8 cellular contexts compared by ENCODE assay signal in genomic region chr12:724194-724855, GRCh38. TPM values are rescaled to one million over a fixed set of nuclear protein-coding genes. Genes with fewer than 3 reads are reported as not detected.
DNase-seq lines count a peak whose midpoint lies in the region; ATAC-seq, FAIRE-seq and TF ChIP-seq lines count a peak whose summit lies in the region.

No MANE protein-coding gene starts in this region.

- no peak overlapping the region for H3K4me3 Mint-ChIP-seq in progenitor cell of endocrine pancreas (ENCODE audit: low read depth)

- peaks cover 9% of the 10 kb centered on the region for H3K27me3 Mint-ChIP-seq in progenitor cell of endocrine pancreas

- no peaks in the 10 kb centered on the region for H3K9me3 Mint-ChIP-seq in progenitor cell of endocrine pancreas (ENCODE audit: low read depth)

- SMC1A ChIA-PET in GM12878 (lab: Charles Lee; ENCODE audit: uncharacterized antibody, unreplicated experiment) = interaction anchor here (0.7 to 8.3 kb wide), 10 partner anchors 10 to 61 kb away, joined by 3 to 133 read pairs (median 17); partner anchors contain the start of genes NINJ2 and WNK1

- H2AFZ ChIP-seq in GM12878 (ENCODE audit: control insufficient read depth, low read depth, low read length) = peak overlapping the region; percentile 77

- peaks cover 2% of the 10 kb centered on the region for H3K4me1 Mint-ChIP-seq in progenitor cell of endocrine pancreas (ENCODE audit: low read depth)

- RAD21 ChIA-PET in GM12878 (lab: Charles Lee; ENCODE audit: unreplicated experiment) = interaction anchor here (0.7 to 3.3 kb wide), 8 partner anchors 24 to 62 kb away, joined by 3 to 50 read pairs (median 10); partner anchors contain the start of genes NINJ2 and WNK1

- H3K27me3 ChIP-seq in GM12878 (replicated peaks in 1 of 2; ENCODE audit: control insufficient read depth in 2 of 2, insufficient read depth in 2 of 2, low read length in 1 of 2) = no peaks in the 10 kb centered on the region

- no peak for TF ChIP-seq CTCF in GM12878 (IDR thresholded peaks at IDR 0.05 in 2 of 3, conservative IDR thresholded peaks at IDR 0.05 in 1 of 3; ENCODE audit: control insufficient read depth in 2 of 3, extremely low read depth in 1 of 3, insufficient read depth in 1 of 3, low read depth in 3 of 3, low read length in 3 of 3)
- no peak for TF ChIP-seq CTCF in progenitor cell of endocrine pancreas (IDR thresholded peaks at IDR 0.05; ENCODE audit: unreplicated experiment)

- peak overlapping the region; percentile 73 for H3K27ac Mint-ChIP-seq in progenitor cell of endocrine pancreas

- no peak for FAIRE-seq in GM12878 (lab: Jason Lieb, UNC)

- ATAC-seq in GM12878 = peak; percentile 66

- CTCF ChIA-PET in GM12878 (lab: Yijun Ruan, JAX) = interaction anchor here (0.7 to 4.3 kb wide), 4 partner anchors 27 to 87 kb away, joined by 3 to 28 read pairs (median 6); partner anchors contain the start of gene WNK1

- no peaks in the 10 kb centered on the region for H3K9me3 ChIP-seq in GM12878 (replicated peaks; ENCODE audit: control insufficient read depth, insufficient read depth, low read length)

- 56% methylated on average over 6 of the region's 6 CpGs for WGBS in GM12878 (ENCODE audit: insufficient coverage, insufficient replicate concordance, low lambda C conversion rate, missing lambda C conversion rate)

- peaks cover 36% of the 10 kb centered on the region for H3K4me1 ChIP-seq in GM12878 (ENCODE audit: control insufficient read depth, insufficient read depth, low read length)

- peak overlapping the region; percentile 81 for H3K4me2 ChIP-seq in GM12878 (ENCODE audit: control insufficient read depth, insufficient read depth)

- intact Hi-C loops in GM12878 (cut with micrococcal nuclease; ENCODE audit: unreplicated experiment) = no loop called here

- TF ChIP-seq POLR2A in GM12878 (IDR thresholded peaks at IDR 0.05; ENCODE audit: low read depth, low read length) = no peak

- no peaks in the 10 kb centered on the region for H3K36me3 ChIP-seq in GM12878 (ENCODE audit: control insufficient read depth in 2 of 2, insufficient read depth in 2 of 2, low read length in 1 of 2)

- no peak for TF ChIP-seq RAD21 in GM12878 (IDR thresholded peaks at IDR 0.05; ENCODE audit: insufficient read depth, low read depth, low read length)

- H4K20me1 ChIP-seq in GM12878 (ENCODE audit: control insufficient read depth, insufficient read depth) = no peaks in the 10 kb centered on the region

- H3K9ac ChIP-seq in GM12878 (ENCODE audit: control insufficient read depth, insufficient read depth, low read length) = no peak overlapping the region

- no TSS peak for BruUV-seq in GM12878 (replicated peaks; lab: Mats Ljungman, UMichigan)

- no peak overlapping the region for H3K4me3 ChIP-seq in GM12878

- POLR2A ChIA-PET in GM12878 (lab: Charles Lee) = interaction anchor here (0.6 to 5.7 kb wide), 9 partner anchors 9 to 56 kb away, joined by 3 to 38 read pairs (median 7); partner anchors contain the start of gene WNK1

- no peak for TF ChIP-seq EP300 in GM12878 (IDR thresholded peaks at IDR 0.05; ENCODE audit: borderline replicate concordance in 1 of 2, control insufficient read depth in 1 of 2, low read depth in 2 of 2, low read length in 2 of 2)

- in situ Hi-C loops in GM12878 (cut with MboI) = no loop called here

- DNase-seq in SKM-1 treated with dmso at 0.1 percent for 144 hours (lab: John Stamatoyannopoulos, UW; ENCODE audit: unreplicated experiment) = peak; percentile 30
- no peak for DNase-seq in SKM-1 (lab: John Stamatoyannopoulos, UW; ENCODE audit: unreplicated experiment)
- DNase-seq in NCI-H2171 treated with DMSO at 0.1 percent for 48 hours (lab: John Stamatoyannopoulos, UW) = peak; percentile 71
- DNase-seq in GM12878 (ENCODE audit: low read depth, low spot score) = no peak
- DNase-seq in progenitor cell of endocrine pancreas (ENCODE audit: low spot score, unreplicated experiment) = no peak
- DNase-seq in NCI-H187 treated with DMSO at 0.1 percent for 48 hours (lab: John Stamatoyannopoulos, UW) = no peak
- DNase-seq in NCI-H2227 (lab: John Stamatoyannopoulos, UW; ENCODE audit: unreplicated experiment) = no peak
- DNase-seq in NCI-H748 treated with DMSO at 0.1 percent for 48 hours (lab: John Stamatoyannopoulos, UW) = no peak

- no peaks in the 10 kb centered on the region for H3K79me2 ChIP-seq in GM12878 (ENCODE audit: control insufficient read depth, insufficient read depth, low read length)

- no peaks in the 10 kb centered on the region for H3K36me3 Mint-ChIP-seq in progenitor cell of endocrine pancreas (ENCODE audit: insufficient read depth)

- peak overlapping the region; percentile 46; the same call in 1 of the 2 replicates for H3K27ac ChIP-seq in GM12878 (ENCODE audit: control insufficient read depth, insufficient read depth)

TF ChIP-seq in GM12878, 131 proteins besides CTCF, POLR2A, EP300 and RAD21:
- TF ChIP-seq ZZZ3 (IDR thresholded peaks at IDR 0.05; ENCODE audit: control insufficient read depth, insufficient read length, low read depth) = no peak
- peak; percentile 39; the same call in 1 of the 2 replicates for TF ChIP-seq ZNF687 (IDR thresholded peaks at IDR 0.05)
- peak in 1 of 2 experiments; percentile 19; a peak in 2 of 4 replicates for TF ChIP-seq IKZF2 (IDR thresholded peaks at IDR 0.05)
- TF ChIP-seq SPI1 (IDR thresholded peaks at IDR 0.05; ENCODE audit: borderline replicate concordance, insufficient read depth, low read depth, low read length) = peak; percentile 64; the same call in 1 of the 2 replicates
- TF ChIP-seq ELK1 (IDR thresholded peaks at IDR 0.05; ENCODE audit: low read depth, low read length) = peak; percentile 100
- peak; percentile 67; the same call in 1 of the 2 replicates for TF ChIP-seq ATF7 (IDR thresholded peaks at IDR 0.05; ENCODE audit: low read depth)
- TF ChIP-seq ZNF384 (IDR thresholded peaks at IDR 0.05; ENCODE audit: borderline replicate concordance, low read depth, low read length) = peak; percentile 43; the same call in 1 of the 2 replicates
- TF ChIP-seq IKZF1 (conservative IDR thresholded peaks at IDR 0.05) = peak; percentile 39; the same call in 1 of the 2 replicates
- TF ChIP-seq YY1 (IDR thresholded peaks at IDR 0.05; ENCODE audit: low read depth, low read length) = 0 out of 2 replicates have a peak, but pooled peaks have one; percentile 21
- no peak for TF ChIP-seq TCF12 (IDR thresholded peaks at IDR 0.05; ENCODE audit: low read depth, low read length)
- peak; percentile 96 to 99 for TF ChIP-seq SRF (IDR thresholded peaks at IDR 0.05; ENCODE audit: low read depth in 2 of 2, low read length in 2 of 2)

RNA-seq across cellular contexts. Expression of gene WNK1, which starts 28.1 kb away (rescaled TPM):
- 576 and 584 TPM in 2 replicates for total RNA-seq in GM12878 (2013; cell fraction: nucleolus; rRNA removed)
- total RNA-seq in GM12878 (2014; rRNA removed) = 62.5 and 68.7 TPM in 2 replicates
- 82.2 and 95.0 TPM in 2 replicates for total RNA-seq in GM12878 (2014; rRNA removed; fragmentation: Illumina TruSeq; extraction: Trizol)
- 151 and 162 TPM in 2 replicates for total RNA-seq in GM12878 (2021)
- polyA plus RNA-seq in GM12878 (2011; ENCODE audit: low read depth) = 43.7 TPM
- 69.4 and 112 TPM in 2 replicates for polyA plus RNA-seq in GM12878 (2011; rRNA removed)
- 154 and 156 TPM in 2 replicates for polyA plus RNA-seq in GM12878 (2011; cell fraction: cytosol; rRNA removed)
- 129 and 167 TPM in 2 replicates for polyA plus RNA-seq in GM12878 (2011; cell fraction: nucleus; rRNA removed)
- polyA plus RNA-seq in GM12878 (2012) = 63.7 and 89.3 TPM in 2 replicates
- polyA plus RNA-seq in GM12878 (2014; fragmentation: Illumina TruSeq; extraction: Trizol) = 142 and 143 TPM in 2 replicates
- 10 to 100 TPM in 1 of 2 experiments, 1 to 10 TPM in 1; 9.6 to 23.8 TPM for polyA plus RNA-seq in GM12878 (2014; fragmentation: Nextera tagmentation; extraction: Ambion mirVana)
- 92.4 and 96.0 TPM in 2 replicates for polyA plus RNA-seq in GM12878 (2014; rRNA removed)
- polyA plus RNA-seq in GM12878 (2016; fragmentation: Nextera tagmentation; extraction: Ambion mirVana) = 10 to 100 TPM; 56.4 to 90.9 TPM
- 462 and 496 TPM in 2 replicates for polyA minus RNA-seq in GM12878 (2011; rRNA and poly(A)+ RNA removed)
- 260 and 293 TPM in 2 replicates for polyA minus RNA-seq in GM12878 (2011; cell fraction: cytosol; rRNA and poly(A)+ RNA removed)
- polyA minus RNA-seq in GM12878 (2011; cell fraction: nucleus; rRNA and poly(A)+ RNA removed) = 313 and 456 TPM in 2 replicates
- total RNA-seq in progenitor cell of endocrine pancreas = 244 and 248 TPM in 2 replicates

Comparison
In these comparisons a context has a peak if more than half of its experiments do, and no peak if none do; other contexts are left out.
1. DNase-seq: peak in SKM-1 treated with dmso at 0.1 percent for 144 hours (single experiment) and NCI-H2171 treated with DMSO at 0.1 percent for 48 hours (single experiment); none in SKM-1 (single experiment), GM12878 (single experiment), progenitor cell of endocrine pancreas (single experiment), NCI-H187 treated with DMSO at 0.1 percent for 48 hours (single experiment), NCI-H2227 (single experiment) and NCI-H748 treated with DMSO at 0.1 percent for 48 hours (single experiment).